Comparison of ENCODE assay signal across 15 cellular contexts in genomic region chr5:82234880-82235279, GRCh38.
"Had no signal": no experiment of that assay in that cellular context is flagged by ENCODE, and none has a peak within 500 bp of the region (broad histone marks: within the 10 kb centered on the region; RNA-seq: fewer than 3 reads in every experiment).

No MANE protein-coding gene starts in this region.

- DNase-seq: activated CD4-positive, CD25-positive, alpha-beta regulatory T cell treated with anti-CD3 and anti-CD28 coated beads, Interleukin-2, amount 50 U/mL, for 72 hours; activated naive CD4-positive, alpha-beta T cell; activated naive CD8-positive, alpha-beta T cell treated with anti-CD3 and anti-CD28 coated beads, Interleukin-2, amount 10 ng/mL, durations not matched to agents 7 days and 5 days; anterior cingulate cortex; erythroblast; left lung; naive thymus-derived CD8-positive, alpha-beta T cell; posterior cingulate gyrus; retina; stimulated activated CD4-positive, alpha-beta T cell treated with anti-CD3 and anti-CD28 coated beads, Interleukin-15, amount 100 ng/mL, for 24 hours; stimulated activated CD4-positive, alpha-beta T cell treated with anti-CD3 and anti-CD28 coated beads, Interleukin-4, amount 100 ng/mL, for 24 hours; stimulated activated naive CD4-positive, alpha-beta T cell; tibial artery; uterus had no signal

- ATAC-seq: left lung; naive thymus-derived CD8-positive, alpha-beta T cell had no signal

- H3K4me1 ChIP-seq: left lung, uterus had no signal

- H3K27ac ChIP-seq: left lung, neutrophil, tibial artery, uterus had no signal

- H3K27me3 ChIP-seq: left lung, neutrophil, tibial artery, uterus had no signal

- H3K36me3 ChIP-seq: left lung, neutrophil, tibial artery, uterus had no signal

- H3K9me3 ChIP-seq: left lung, neutrophil, tibial artery, uterus had no signal

- H3K4me3 ChIP-seq: left lung, tibial artery, uterus had no signal
